In the genomic region with DNA sequence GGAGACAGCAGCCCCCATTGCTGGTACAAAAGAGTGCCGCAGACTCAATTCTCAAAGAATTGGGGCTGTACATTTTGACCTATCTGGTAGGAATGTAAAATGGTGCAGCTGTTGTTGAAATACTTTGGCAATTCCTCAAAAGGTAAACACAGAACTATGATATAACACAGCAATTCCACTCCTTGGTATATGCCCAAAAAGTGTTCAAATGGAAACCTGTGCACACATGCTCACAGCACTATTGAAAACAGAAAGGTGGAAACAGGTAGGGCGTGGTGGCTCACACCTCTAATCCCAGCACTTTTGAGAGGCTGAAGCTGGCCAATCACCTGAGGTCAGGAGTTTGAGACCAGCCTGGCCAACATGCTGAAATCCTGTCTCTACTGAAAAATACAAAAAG, we compare ENCODE assay signal across 24 cellular contexts. TPM values are rescaled to one million over a fixed set of nuclear protein-coding genes. Genes with fewer than 3 reads are reported as not detected.
DNase-seq lines count a peak whose midpoint lies in the region; ATAC-seq and TF ChIP-seq lines count a peak whose summit lies in the region.
"Had no signal": no experiment of that assay in that cellular context is flagged by ENCODE, and none has a peak within 500 bp of the region (broad histone marks: within the 10 kb centered on the region; RNA-seq: fewer than 3 reads in every experiment).

No MANE protein-coding gene starts in this region.

- no peak overlapping the region for H2BK5ac ChIP-seq in trophoblast cell (ENCODE audit: low read depth, low read length, poor library complexity)

- H4K20me1 ChIP-seq in KMS-11 (ENCODE audit: insufficient read depth): peaks cover 19% of the 10 kb centered on the region; the same call in 1 of the 2 replicates

- TF ChIP-seq CTCF in KMS-11 (conservative IDR thresholded peaks at IDR 0.05; ENCODE audit: low read depth, low read length) (no peak), colonic mucosa (IDR thresholded peaks at IDR 0.05) (no peak)

- H3K4me2 ChIP-seq in KMS-11: peak overlapping the region; percentile 49
- H3K4me2 ChIP-seq in trophoblast cell (ENCODE audit: low read length): no peak overlapping the region

- H3K9ac ChIP-seq in KMS-11 (no peak overlapping the region), trophoblast cell (ENCODE audit: low read length) (no peak overlapping the region), colonic mucosa (ENCODE audit: low read depth in 2 of 2, low read length in 2 of 2) (no peak overlapping the region)

- no peaks in the 10 kb centered on the region for H3K9me3 Mint-ChIP-seq in activated naive CD4-positive, alpha-beta T cell treated with anti-CD3 and anti-CD28 coated beads, Interleukin-2, amount 50 U/mL, for 24 hours
- no peaks in the 10 kb centered on the region for H3K9me3 Mint-ChIP-seq in central memory CD8-positive, alpha-beta T cell

- H3K4ac ChIP-seq in trophoblast cell (ENCODE audit: low read depth, low read length): peak overlapping the region; percentile 70

- H3K4me3 ChIP-seq in KMS-11 (IDR thresholded peaks at IDR 0.05; ENCODE audit: insufficient read depth, low read depth, low read length): no peak overlapping the region
- H3K4me3 ChIP-seq in trophoblast cell (ENCODE audit: low read depth, low read length): no peak overlapping the region
- no peak overlapping the region for H3K4me3 ChIP-seq in colonic mucosa
- H3K4me3 ChIP-seq: esophagus muscularis mucosa, gastrocnemius medialis, left ventricle myocardium inferior, psoas muscle, suprapubic skin had no signal

- H3K14ac ChIP-seq in trophoblast cell (ENCODE audit: low read length): no peak overlapping the region

- no peak overlapping the region for H3K27ac Mint-ChIP-seq in activated naive CD4-positive, alpha-beta T cell treated with anti-CD3 and anti-CD28 coated beads, Interleukin-2, amount 50 U/mL, for 24 hours
- H3K27ac Mint-ChIP-seq in central memory CD8-positive, alpha-beta T cell (ENCODE audit: low read depth): peak overlapping the region; percentile 63

- H3K4me1 Mint-ChIP-seq in activated naive CD4-positive, alpha-beta T cell treated with anti-CD3 and anti-CD28 coated beads, Interleukin-2, amount 50 U/mL, for 24 hours: peaks cover 69% of the 10 kb centered on the region
- peaks cover 64% of the 10 kb centered on the region for H3K4me1 Mint-ChIP-seq in central memory CD8-positive, alpha-beta T cell

- H3K9me3 ChIP-seq in trophoblast cell (ENCODE audit: insufficient read depth, low read depth, low read length) (no peaks in the 10 kb centered on the region), colonic mucosa (no peaks in the 10 kb centered on the region)
- H3K9me3 ChIP-seq: esophagus muscularis mucosa, gastrocnemius medialis, left ventricle myocardium inferior, psoas muscle, suprapubic skin had no signal

- H3K27me3 Mint-ChIP-seq in activated naive CD4-positive, alpha-beta T cell treated with anti-CD3 and anti-CD28 coated beads, Interleukin-2, amount 50 U/mL, for 24 hours: no peaks in the 10 kb centered on the region
- H3K27me3 Mint-ChIP-seq in central memory CD8-positive, alpha-beta T cell: no peaks in the 10 kb centered on the region

- H2BK120ac ChIP-seq in trophoblast cell (ENCODE audit: insufficient read depth, low read length, poor library complexity): no peak overlapping the region

- no peak overlapping the region for H3K23ac ChIP-seq in trophoblast cell (ENCODE audit: low read length)

- intact Hi-C loops in colonic mucosa (cut with DNase I): no loop called here

- H4K8ac ChIP-seq in trophoblast cell (ENCODE audit: low read depth, low read length): no peak overlapping the region

- no peak overlapping the region for H2AFZ ChIP-seq in KMS-11 (ENCODE audit: low read depth)
- H2AFZ ChIP-seq in trophoblast cell (ENCODE audit: insufficient read depth, low read length, poor library complexity): no peak overlapping the region

- no peak overlapping the region for H3K18ac ChIP-seq in trophoblast cell (ENCODE audit: low read length)

- no CpG with 5 or more reads among the region's 2 CpGs for WGBS in trophoblast cell (ENCODE audit: extremely low coverage, insufficient coverage, insufficient read length)

- H4K12ac ChIP-seq in trophoblast cell (ENCODE audit: low read depth, low read length): no peak overlapping the region

- H3K4me1 ChIP-seq in KMS-11 (ENCODE audit: low read depth, poor library complexity, severe bottlenecking) (peaks cover 69% of the 10 kb centered on the region), trophoblast cell (ENCODE audit: control insufficient read depth in 1 of 2, insufficient read depth in 2 of 2, low read length in 2 of 2) (peaks cover 10% of the 10 kb centered on the region in 2 experiments), colonic mucosa (peaks cover 14% of the 10 kb centered on the region)

- ATAC-seq in central memory CD8-positive, alpha-beta T cell (replicated peaks; ENCODE audit: extremely low read depth, poor library complexity, severe bottlenecking): no peak
- no peak for ATAC-seq in HG02571 (IDR thresholded peaks at IDR 0.05; ENCODE audit: unreplicated experiment)
- ATAC-seq: gastrocnemius medialis had no signal

- no peak overlapping the region for H2BK12ac ChIP-seq in trophoblast cell (ENCODE audit: low read length)

- no peak overlapping the region for H2AK5ac ChIP-seq in trophoblast cell (ENCODE audit: low read length)

- H3K27me3 ChIP-seq in KMS-11 (ENCODE audit: insufficient read depth, low read depth) (no peaks in the 10 kb centered on the region), trophoblast cell (ENCODE audit: insufficient read depth, low read length) (no peaks in the 10 kb centered on the region), colonic mucosa (no peaks in the 10 kb centered on the region)
- H3K27me3 ChIP-seq: esophagus muscularis mucosa, gastrocnemius medialis, suprapubic skin had no signal

- H3K36me3 ChIP-seq in KMS-11 (ENCODE audit: insufficient read depth): no peaks in the 10 kb centered on the region
- H3K36me3 ChIP-seq in trophoblast cell (ENCODE audit: control insufficient read depth in 1 of 2, insufficient read depth in 2 of 2, low read length in 2 of 2): no peaks in the 10 kb centered on the region
- no peaks in the 10 kb centered on the region for H3K36me3 ChIP-seq in colonic mucosa
- H3K36me3 ChIP-seq: esophagus muscularis mucosa, gastrocnemius medialis, left ventricle myocardium inferior, suprapubic skin had no signal

- peaks cover 2% of the 10 kb centered on the region for H3K79me1 ChIP-seq in trophoblast cell (ENCODE audit: low read length)

- no peak overlapping the region for H4K91ac ChIP-seq in trophoblast cell (ENCODE audit: low read depth, low read length)

- peak overlapping the region; percentile 81 for H3K27ac ChIP-seq in KMS-11
- H3K27ac ChIP-seq in trophoblast cell (ENCODE audit: low read depth, low read length): no peak overlapping the region
- no peak overlapping the region for H3K27ac ChIP-seq in colonic mucosa
- H3K27ac ChIP-seq: esophagus muscularis mucosa, gastrocnemius medialis, left ventricle myocardium inferior, psoas muscle, suprapubic skin had no signal

- H3K79me2 ChIP-seq in KMS-11 (ENCODE audit: insufficient read depth, low read depth) (peaks cover 98% of the 10 kb centered on the region), trophoblast cell (ENCODE audit: control insufficient read depth, insufficient read depth, low read length, poor library complexity) (peaks cover 37% of the 10 kb centered on the region)

- peak overlapping the region; percentile 36 for H3K4me3 Mint-ChIP-seq in activated naive CD4-positive, alpha-beta T cell treated with anti-CD3 and anti-CD28 coated beads, Interleukin-2, amount 50 U/mL, for 24 hours
- peak overlapping the region; percentile 11 for H3K4me3 Mint-ChIP-seq in central memory CD8-positive, alpha-beta T cell
- H3K4me3 Mint-ChIP-seq: H9 had no signal

- no peak for DNase-seq in activated naive CD4-positive, alpha-beta T cell treated with anti-CD3 and anti-CD28 coated beads, Interleukin-2, amount 50 U/mL, for 16 hours
- DNase-seq in central memory CD8-positive, alpha-beta T cell (ENCODE audit: low spot score in 2 of 2): no peak
- DNase-seq in trophoblast cell: no peak
- DNase-seq in colonic mucosa: no peak
- no peak for DNase-seq in NCI-H524 treated with DMSO at 0.1 percent for 48 hours (lab: John Stamatoyannopoulos, UW)
- DNase-seq: activated CD4-positive, alpha-beta T cell treated with anti-CD3 and anti-CD28 coated beads, Interleukin-2, amount 50 U/mL, for 1 hour; activated naive CD4-positive, alpha-beta T cell treated with Interleukin-2 at 50 U/mL for 16 hours; DMS79; effector CD4-positive, alpha-beta T cell; gastrocnemius medialis; H9; hypothalamus; KBM-7; left ventricle myocardium inferior; NCI-H1930; NCI-H748 treated with DMSO at 0.1 percent for 48 hours; psoas muscle; SHP77; stimulated activated CD4-positive, alpha-beta T cell treated with anti-CD3 and anti-CD28 coated beads, Interleukin-1b, Interleukin-23, amount 100 ng/mL, for 48 hours had no signal

- peaks cover 8% of the 10 kb centered on the region for H3K36me3 Mint-ChIP-seq in activated naive CD4-positive, alpha-beta T cell treated with anti-CD3 and anti-CD28 coated beads, Interleukin-2, amount 50 U/mL, for 24 hours
- H3K36me3 Mint-ChIP-seq in central memory CD8-positive, alpha-beta T cell (ENCODE audit: insufficient read depth): peaks cover 11% of the 10 kb centered on the region

RNA-seq across cellular contexts. Expression of gene ANKRD11, which starts 34.7 kb away (rescaled TPM):
- 101 and 102 TPM in 2 replicates for polyA plus RNA-seq in trophoblast cell (2013)
- total RNA-seq in colonic mucosa: 100 to 1,000 TPM in 1 of 2 donors, 10 to 100 TPM in 1; 69.4 to 129 TPM

RNA-seq across cellular contexts. Expression of gene SPG7, which starts 52.5 kb away (rescaled TPM):
- polyA plus RNA-seq in trophoblast cell (2013): 43.6 and 45.1 TPM in 2 replicates
- total RNA-seq in colonic mucosa: 100 to 1,000 TPM in 1 of 2 donors, 10 to 100 TPM in 1; 85.6 to 105 TPM
